In genomic region chr11:66359662-66360087, GRCh38 we compare ENCODE assay signal across 27 cellular contexts. TPM values are rescaled to one million over a fixed set of nuclear protein-coding genes. Genes with fewer than 3 reads are reported as not detected.
DNase-seq lines count a peak whose midpoint lies in the region; ATAC-seq and TF ChIP-seq lines count a peak whose summit lies in the region.
"Had no signal": no experiment of that assay in that cellular context is flagged by ENCODE, and none has a peak within 500 bp of the region (broad histone marks: within the 10 kb centered on the region; RNA-seq: fewer than 3 reads in every experiment).

No MANE protein-coding gene starts in this region.

- DNase-seq in H7 (peak; percentile 82), SK-MEL-5 (ENCODE audit: low read depth, low spot score) (peak; percentile 32), iPS-NIHi11 (ENCODE audit: low spot score) (peak; percentile 65), upper lobe of right lung (peak; percentile 40), Calu3 (no peak), inferior parietal cortex (ENCODE audit: extremely low spot score) (no peak)
- DNase-seq: activated CD4-positive, alpha-beta T cell treated with anti-CD3 and anti-CD28 coated beads for 4 hours; activated naive CD4-positive, alpha-beta T cell treated with Interleukin-2 at 50 U/mL for 16 hours; activated T-cell treated with anti-CD3 and anti-CD28 coated beads, Interleukin-2, amount 50 U/mL, for 48 hours; AML-193; amniotic stem cell; CD8-positive, alpha-beta memory T cell; effector CD8-positive, alpha-beta T cell; foreskin fibroblast; GF-D8; HCEC 1CT; left ventricle myocardium inferior; midbrain; natural killer cell; NCI-H2171; NCI-H526; stimulated activated CD4-positive, alpha-beta T cell treated with anti-CD3 and anti-CD28 coated beads, Interleukin-4, amount 100 ng/mL, for 4 hours; stimulated activated naive CD4-positive, alpha-beta T cell treated with Interleukin-2 at 50 U/mL for 16 hours had no signal

- H3K9me3 ChIP-seq in upper lobe of right lung: no peaks in the 10 kb centered on the region
- H3K9me3 ChIP-seq: left ventricle myocardium inferior, right lobe of liver, thoracic aorta had no signal

- H3K9me3 Mint-ChIP-seq in Calu3 (ENCODE audit: low read depth, unreplicated experiment): no peaks in the 10 kb centered on the region
- H3K9me3 Mint-ChIP-seq: CD8-positive, alpha-beta memory T cell; natural killer cell had no signal

- H3K4me3 ChIP-seq in H7 (ENCODE audit: insufficient read depth, low read depth, low read length) (no peak overlapping the region), upper lobe of right lung (no peak overlapping the region)
- H3K4me3 ChIP-seq: left ventricle myocardium inferior, right lobe of liver, thoracic aorta had no signal

- in situ Hi-C loops in SK-MEL-5 (cut with HindIII; ENCODE audit: low pct_unique_long_range_greater_than_20kb, low sequenced_read_pairs): no loop called here

- no peak overlapping the region for H3K27ac Mint-ChIP-seq in Calu3 (ENCODE audit: unreplicated experiment)
- H3K27ac Mint-ChIP-seq: CD8-positive, alpha-beta memory T cell; natural killer cell had no signal

- TF ChIP-seq CTCF in upper lobe of right lung (IDR thresholded peaks at IDR 0.05) (no peak), Calu3 (IDR thresholded peaks at IDR 0.05; ENCODE audit: unreplicated experiment) (no peak)

- H3K27me3 ChIP-seq in H7 (ENCODE audit: control insufficient read depth, insufficient read depth, low read length) (no peaks in the 10 kb centered on the region), upper lobe of right lung (no peaks in the 10 kb centered on the region)
- H3K27me3 ChIP-seq: right lobe of liver had no signal

- H3K27ac ChIP-seq in upper lobe of right lung: no peak overlapping the region
- H3K27ac ChIP-seq: left ventricle myocardium inferior, right lobe of liver, thoracic aorta had no signal

- H3K36me3 Mint-ChIP-seq in Calu3 (ENCODE audit: insufficient read depth, unreplicated experiment): peaks cover 66% of the 10 kb centered on the region
- H3K36me3 Mint-ChIP-seq: natural killer cell had no signal

- H3K27me3 Mint-ChIP-seq in Calu3 (ENCODE audit: unreplicated experiment): no peaks in the 10 kb centered on the region
- H3K27me3 Mint-ChIP-seq: CD8-positive, alpha-beta memory T cell had no signal

- BruUV-seq in Calu3 (replicated peaks; lab: Mats Ljungman, UMichigan): no TSS peak

- CTCF ChIA-PET in Calu3 (lab: Charles Lee): no interaction called here

- no peak overlapping the region for H3K4me3 Mint-ChIP-seq in Calu3 (ENCODE audit: low read depth, unreplicated experiment)
- H3K4me3 Mint-ChIP-seq: CD8-positive, alpha-beta memory T cell; natural killer cell had no signal

- peaks cover 11% of the 10 kb centered on the region for H3K36me3 ChIP-seq in H7 (replicated peaks; ENCODE audit: control insufficient read depth, insufficient read depth, low read length)
- no peaks in the 10 kb centered on the region for H3K36me3 ChIP-seq in upper lobe of right lung
- H3K36me3 ChIP-seq: left ventricle myocardium inferior, right lobe of liver, thoracic aorta had no signal

- H3K4me1 Mint-ChIP-seq in Calu3 (ENCODE audit: low read depth, unreplicated experiment): no peaks in the 10 kb centered on the region
- H3K4me1 Mint-ChIP-seq: CD8-positive, alpha-beta memory T cell; natural killer cell had no signal

- ATAC-seq in upper lobe of right lung (no peak), HG03280 (IDR thresholded peaks at IDR 0.05; ENCODE audit: unreplicated experiment) (no peak)
- ATAC-seq: natural killer cell, right lobe of liver had no signal

- peaks cover 16% of the 10 kb centered on the region for H3K4me1 ChIP-seq in upper lobe of right lung
- H3K4me1 ChIP-seq: right lobe of liver had no signal

- intact Hi-C loops in upper lobe of right lung (cut with DNase I): no loop called here
- intact Hi-C loops in Calu3 (cut with micrococcal nuclease; ENCODE audit: unreplicated experiment): no loop called here

RNA-seq across cellular contexts. Expression of gene SLC29A2, which starts 11.9 kb away (rescaled TPM):
- 23.8 and 32.1 TPM in 2 replicates for total RNA-seq in H7 (2014; rRNA removed; shearing (Covaris generic))
- 0.63 and 2.0 TPM in 2 replicates for total RNA-seq in SK-MEL-5 (2014; rRNA removed; shearing (Covaris generic))
- 4.3 and 5.2 TPM in 2 replicates for polyA plus RNA-seq in SK-MEL-5 (2015; cell fraction: cytosol; rRNA removed)
- polyA plus RNA-seq in SK-MEL-5 (2015; cell fraction: nucleus; rRNA removed): 11.6 and 11.7 TPM in 2 replicates
- total RNA-seq in upper lobe of right lung (14.2 TPM), Calu3 (2022) (37.7 and 40.4 TPM in 2 replicates)

RNA-seq across cellular contexts. Expression of gene B4GAT1, which starts 12.2 kb away (rescaled TPM):
- total RNA-seq in H7 (2014; rRNA removed; shearing (Covaris generic)): 41.6 and 41.9 TPM in 2 replicates
- total RNA-seq in SK-MEL-5 (2014; rRNA removed; shearing (Covaris generic)): 58.8 and 65.6 TPM in 2 replicates
- polyA plus RNA-seq in SK-MEL-5 (2015; cell fraction: cytosol; rRNA removed): 76.0 and 87.7 TPM in 2 replicates
- polyA plus RNA-seq in SK-MEL-5 (2015; cell fraction: nucleus; rRNA removed): 8.1 and 8.2 TPM in 2 replicates
- total RNA-seq in upper lobe of right lung (27.4 TPM), Calu3 (2022) (11.8 and 12.2 TPM in 2 replicates)

RNA-seq across cellular contexts. Expression of gene BRMS1, which starts 14.8 kb away (rescaled TPM):
- total RNA-seq in H7 (2014; rRNA removed; shearing (Covaris generic)): 53.5 and 72.8 TPM in 2 replicates
- total RNA-seq in SK-MEL-5 (2014; rRNA removed; shearing (Covaris generic)): 70.2 and 70.5 TPM in 2 replicates
- 61.1 and 64.3 TPM in 2 replicates for polyA plus RNA-seq in SK-MEL-5 (2015; cell fraction: cytosol; rRNA removed)
- 35.5 and 36.4 TPM in 2 replicates for polyA plus RNA-seq in SK-MEL-5 (2015; cell fraction: nucleus; rRNA removed)
- total RNA-seq in upper lobe of right lung (32.1 TPM), Calu3 (2022) (48.1 and 51.0 TPM in 2 replicates)

RNA-seq across cellular contexts. Expression of gene RIN1, which starts 23.4 kb away (rescaled TPM):
- total RNA-seq in H7 (2014; rRNA removed; shearing (Covaris generic)): 7.2 and 9.6 TPM in 2 replicates
- 12.1 and 12.2 TPM in 2 replicates for total RNA-seq in SK-MEL-5 (2014; rRNA removed; shearing (Covaris generic))
- polyA plus RNA-seq in SK-MEL-5 (2015; cell fraction: cytosol; rRNA removed): 19.2 and 19.6 TPM in 2 replicates
- 70.7 and 71.5 TPM in 2 replicates for polyA plus RNA-seq in SK-MEL-5 (2015; cell fraction: nucleus; rRNA removed)
- total RNA-seq in upper lobe of right lung (7.4 TPM), Calu3 (2022) (17.6 and 23.7 TPM in 2 replicates)

RNA-seq across cellular contexts. Expression of gene CD248, which starts 42.8 kb away (rescaled TPM):
- 0.83 and 1.4 TPM in 2 replicates for total RNA-seq in H7 (2014; rRNA removed; shearing (Covaris generic))
- total RNA-seq in SK-MEL-5 (2014; rRNA removed; shearing (Covaris generic)): not detected in 2 replicates
- not detected in 2 replicates for polyA plus RNA-seq in SK-MEL-5 (2015; cell fraction: cytosol; rRNA removed)
- not detected in 2 replicates for polyA plus RNA-seq in SK-MEL-5 (2015; cell fraction: nucleus; rRNA removed)
- total RNA-seq in upper lobe of right lung (10.0 TPM), Calu3 (2022) (not detected in 2 replicates)
- total RNA-seq: MCF 10A had no signal

Comparison
In these comparisons a context has a peak if more than half of its experiments do, and no peak if none do; other contexts are left out.
1. DNase-seq: peak in H7 (single experiment), SK-MEL-5 (single experiment), iPS-NIHi11 (single experiment) and upper lobe of right lung (single experiment); none in Calu3 (single experiment) and inferior parietal cortex (single experiment).